Comparison of ENCODE assay signal across 21 cellular contexts in genomic region chr18:76145968-76146367, GRCh38.
"Had no signal": no experiment of that assay in that cellular context is flagged by ENCODE, and none has a peak within 500 bp of the region (broad histone marks: within the 10 kb centered on the region; RNA-seq: fewer than 3 reads in every experiment).

No MANE protein-coding gene starts in this region.

- H3K27ac Mint-ChIP-seq: activated naive CD4-positive, alpha-beta T cell treated with anti-CD3 and anti-CD28 coated beads, Interleukin-2, amount 50 U/mL, for 72 hours; activated T-cell treated with anti-CD3 and anti-CD28 coated beads, Interleukin-2, amount 50 U/mL, for 24 hours; activated T-helper 17 cell treated with anti-CD3 and anti-CD28 coated beads, Interleukin-2, amount 50 U/mL, for 72 hours; natural killer cell; stimulated activated naive CD8-positive, alpha-beta T cell treated with anti-CD3 and anti-CD28 coated beads, Interleukin-15, Interleukin-2, amounts not matched to agents 100 ng/mL and 50 ng/mL, for 24 hours had no signal

- DNase-seq: activated CD4-positive, CD25-positive, alpha-beta regulatory T cell treated with anti-CD3 and anti-CD28 coated beads, Interleukin-2, amount 50 U/mL, for 72 hours; activated CD8-positive, alpha-beta memory T cell treated with anti-CD3 and anti-CD28 coated beads, Interleukin-2, amount 50 U/mL, for 4 hours; activated T-cell treated with anti-CD3 and anti-CD28 coated beads, Interleukin-2, amount 50 U/mL, for 24 hours; aorta; heart left ventricle; islet precursor cell; lower lobe of right lung; natural killer cell; pancreas; psoas muscle; substantia nigra; thyroid gland had no signal

- H3K4me3 ChIP-seq: gastroesophageal sphincter, heart left ventricle, lower lobe of right lung, pancreas, psoas muscle, right atrium auricular region, thyroid gland had no signal

- H3K27ac ChIP-seq: epithelial cell of prostate, gastroesophageal sphincter, heart left ventricle, lower lobe of right lung, pancreas, psoas muscle, right atrium auricular region, thyroid gland, VCaP had no signal

- H3K36me3 Mint-ChIP-seq: activated naive CD4-positive, alpha-beta T cell treated with anti-CD3 and anti-CD28 coated beads, Interleukin-2, amount 50 U/mL, for 72 hours; brain; natural killer cell had no signal

- H3K4me1 ChIP-seq: gastroesophageal sphincter, heart left ventricle, lower lobe of right lung, pancreas, psoas muscle, right atrium auricular region, thyroid gland had no signal

- H3K9me3 Mint-ChIP-seq: activated naive CD4-positive, alpha-beta T cell treated with anti-CD3 and anti-CD28 coated beads, Interleukin-2, amount 50 U/mL, for 72 hours; activated T-cell treated with anti-CD3 and anti-CD28 coated beads, Interleukin-2, amount 50 U/mL, for 24 hours; activated T-helper 17 cell treated with anti-CD3 and anti-CD28 coated beads, Interleukin-2, amount 50 U/mL, for 72 hours; natural killer cell; stimulated activated naive CD8-positive, alpha-beta T cell treated with anti-CD3 and anti-CD28 coated beads, Interleukin-15, Interleukin-2, amounts not matched to agents 100 ng/mL and 50 ng/mL, for 24 hours had no signal

- H3K4me1 Mint-ChIP-seq: activated T-helper 17 cell treated with anti-CD3 and anti-CD28 coated beads, Interleukin-2, amount 50 U/mL, for 72 hours; natural killer cell had no signal

- H3K36me3 ChIP-seq: gastroesophageal sphincter, heart left ventricle, lower lobe of right lung, pancreas, right atrium auricular region, thyroid gland had no signal

- ATAC-seq: activated naive CD4-positive, alpha-beta T cell treated with anti-CD3 and anti-CD28 coated beads, Interleukin-2, amount 50 U/mL, for 72 hours; activated T-helper 17 cell treated with anti-CD3 and anti-CD28 coated beads, Interleukin-2, amount 50 U/mL, for 72 hours; gastroesophageal sphincter; heart left ventricle; left lobe of liver; lower lobe of right lung; natural killer cell; pancreas; psoas muscle had no signal

- H3K9me3 ChIP-seq: gastroesophageal sphincter, heart left ventricle, lower lobe of right lung, pancreas, psoas muscle, right atrium auricular region, thyroid gland had no signal

- H3K4me3 Mint-ChIP-seq: activated T-cell treated with anti-CD3 and anti-CD28 coated beads, Interleukin-2, amount 50 U/mL, for 24 hours; activated T-helper 17 cell treated with anti-CD3 and anti-CD28 coated beads, Interleukin-2, amount 50 U/mL, for 72 hours; brain; natural killer cell; stimulated activated naive CD8-positive, alpha-beta T cell treated with anti-CD3 and anti-CD28 coated beads, Interleukin-15, Interleukin-2, amounts not matched to agents 100 ng/mL and 50 ng/mL, for 24 hours had no signal

- H3K27me3 ChIP-seq: gastroesophageal sphincter, heart left ventricle, pancreas, right atrium auricular region, thyroid gland had no signal

- H3K27me3 Mint-ChIP-seq: activated T-cell treated with anti-CD3 and anti-CD28 coated beads, Interleukin-2, amount 50 U/mL, for 24 hours had no signal
